ENCODE assay signal across 1 cellular context in the genomic region with DNA sequence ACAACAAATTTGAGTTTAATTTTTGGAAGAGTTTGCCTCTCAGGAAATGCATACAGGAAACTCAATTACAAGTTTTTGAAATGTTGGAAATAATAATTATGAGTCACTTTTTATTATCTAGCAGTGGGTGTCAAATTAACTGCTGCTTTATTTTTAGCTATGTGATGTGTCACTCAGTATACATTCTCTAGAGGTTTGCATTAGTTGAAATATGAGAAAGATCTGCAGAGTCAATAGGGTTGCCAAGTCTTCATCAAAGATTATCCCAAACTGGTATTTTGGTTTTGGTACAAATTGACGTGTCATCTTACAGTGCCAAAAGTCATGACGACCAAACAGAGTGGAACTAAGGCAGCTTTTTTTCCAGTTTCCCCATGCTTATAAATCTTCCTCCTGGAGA.
A peak's percentile ranks its signal among the peaks of the same experiment; 100 is the strongest.
TF ChIP-seq lines count a peak whose summit lies in the region.

No MANE protein-coding gene starts in this region.

TF ChIP-seq in endothelial cell of umbilical vein, 7 proteins besides CTCF, POLR2A, EP300 and RAD21:
- TF ChIP-seq, protein P1, sequence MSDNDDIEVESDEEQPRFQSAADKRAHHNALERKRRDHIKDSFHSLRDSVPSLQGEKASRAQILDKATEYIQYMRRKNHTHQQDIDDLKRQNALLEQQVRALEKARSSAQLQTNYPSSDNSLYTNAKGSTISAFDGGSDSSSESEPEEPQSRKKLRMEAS (IDR thresholded peaks at IDR 0.05; ENCODE audit: insufficient read depth, insufficient read length): no peak
- TF ChIP-seq FOS (IDR thresholded peaks at IDR 0.05; ENCODE audit: borderline replicate concordance, insufficient read depth, low read length) (peak; percentile 71), MYC (IDR thresholded peaks at IDR 0.05; ENCODE audit: low read depth, low read length) (no peak), POLR2AphosphoS5 (IDR thresholded peaks at IDR 0.05; ENCODE audit: insufficient read depth, low read depth, low read length) (no peak), EZH2 (IDR thresholded peaks at IDR 0.05; ENCODE audit: borderline replicate concordance, low read depth, low read length, severe bottlenecking) (no peak), JUN (IDR thresholded peaks at IDR 0.05; ENCODE audit: borderline replicate concordance, insufficient read depth, insufficient read length, low read depth) (peak; percentile 28), GATA2 (IDR thresholded peaks at IDR 0.05; ENCODE audit: insufficient read depth, insufficient read length, low read depth, low read length) (no peak)
